12 cellular contexts compared by ENCODE assay signal in genomic region chr5:127290946-127291763, GRCh38. TPM values are rescaled to one million over a fixed set of nuclear protein-coding genes. Genes with fewer than 3 reads are reported as not detected.
DNase-seq lines count a peak whose midpoint lies in the region; ATAC-seq and TF ChIP-seq lines count a peak whose summit lies in the region.
"Had no signal": no experiment of that assay in that cellular context is flagged by ENCODE, and none has a peak within 500 bp of the region (broad histone marks: within the 10 kb centered on the region; RNA-seq: fewer than 3 reads in every experiment).

No MANE protein-coding gene starts in this region.

- no peaks in the 10 kb centered on the region for H3K36me3 ChIP-seq in WERI-Rb-1
- no peaks in the 10 kb centered on the region for H3K36me3 ChIP-seq in iPS DF 6.9 (ENCODE audit: control insufficient read depth, insufficient read depth, low read length)
- H3K36me3 ChIP-seq in ovary = no peaks in the 10 kb centered on the region
- H3K36me3 ChIP-seq: pancreas had no signal

- TF ChIP-seq CTCF in AG09309 (IDR thresholded peaks at IDR 0.05; ENCODE audit: control insufficient read depth, insufficient read depth, low read depth, low read length, missing control alignments) (no peak), WERI-Rb-1 (IDR thresholded peaks at IDR 0.05; ENCODE audit: low read depth, low read length) (no peak), ovary (IDR thresholded peaks at IDR 0.05) (no peak)

- H3K27ac ChIP-seq in WERI-Rb-1 (no peak overlapping the region), iPS DF 6.9 (ENCODE audit: low read length) (no peak overlapping the region), ovary (no peak overlapping the region)
- H3K27ac ChIP-seq: pancreas had no signal

- intact Hi-C loops in ovary (cut with DNase I) = no loop called here

- no peak for ATAC-seq in GM21360 (IDR thresholded peaks at IDR 0.05; ENCODE audit: unreplicated experiment)

- DNase-seq in AG09309 (ENCODE audit: low read depth) (no peak), WERI-Rb-1 (no peak), iPS DF 6.9 (ENCODE audit: low read depth, low spot score) (no peak), ovary (no peak), NCI-H226 (no peak), SHP77 treated with DMSO at 0.1 percent for 48 hours (lab: John Stamatoyannopoulos, UW) (no peak), mucosa of gallbladder (ENCODE audit: low spot score) (no peak)
- DNase-seq: activated CD8-positive, alpha-beta memory T cell treated with anti-CD3 and anti-CD28 coated beads, Interleukin-2, amount 50 U/mL, for 4 hours; NCI-H2081 had no signal

- no peaks in the 10 kb centered on the region for H3K27me3 ChIP-seq in WERI-Rb-1 (ENCODE audit: insufficient read depth, low read depth, severe bottlenecking)
- H3K27me3 ChIP-seq in iPS DF 6.9 (ENCODE audit: control insufficient read depth, insufficient read depth, low read length) = no peaks in the 10 kb centered on the region
- peaks cover 3% of the 10 kb centered on the region for H3K27me3 ChIP-seq in ovary

- no CpG with 5 or more reads among the region's 30 CpGs for WGBS in iPS DF 6.9 (ENCODE audit: insufficient coverage, insufficient read length)
- WGBS in ovary, 3 donors = 18 to 25% (median 22%) methylated on average over 30 of the region's 30 CpGs

- peaks cover 2% of the 10 kb centered on the region for H3K9me3 ChIP-seq in WERI-Rb-1 (ENCODE audit: severe bottlenecking)
- H3K9me3 ChIP-seq in iPS DF 6.9 (ENCODE audit: control insufficient read depth, insufficient read depth, low read length) = no peaks in the 10 kb centered on the region
- no peaks in the 10 kb centered on the region for H3K9me3 ChIP-seq in ovary
- H3K9me3 ChIP-seq: pancreas had no signal

- peak overlapping the region; percentile 33 for H3K4me3 ChIP-seq in AG09309 (ENCODE audit: control insufficient read depth, low read depth, low read length)
- H3K4me3 ChIP-seq in WERI-Rb-1 (ENCODE audit: low read depth, low read length) = peak overlapping the region; percentile 70
- peak overlapping the region; percentile 89 for H3K4me3 ChIP-seq in iPS DF 6.9 (ENCODE audit: low read length)
- H3K4me3 ChIP-seq in ovary = peak overlapping the region; percentile 37

- TF ChIP-seq EP300 in ovary (IDR thresholded peaks at IDR 0.05) = no peak

- H3K4me1 ChIP-seq in iPS DF 6.9 (ENCODE audit: control insufficient read depth, insufficient read depth, low read length) (peaks cover 2% of the 10 kb centered on the region; the same call in 1 of the 2 replicates), ovary (ENCODE audit: insufficient read depth) (no peaks in the 10 kb centered on the region)

- TF ChIP-seq POLR2A in ovary (IDR thresholded peaks at IDR 0.05) = no peak

RNA-seq across cellular contexts. Expression of gene MEGF10, which starts 0.6 kb away (rescaled TPM):
- total RNA-seq in ovary (under 1 TPM in 6 of 7 donors, not detected in 1; 0.48 to 0.64 (median 0.51) TPM), mucosa of gallbladder (0.63 TPM)
- 1 to 10 TPM in 1 of 2 donors, under 1 TPM in 1; 0.10 to 1.2 TPM for polyA plus RNA-seq in ovary
- polyA plus RNA-seq: CD14-positive monocyte had no signal

Comparison
In these comparisons a context has a peak if more than half of its experiments do, and no peak if none do; other contexts are left out.
1. H3K4me3 ChIP-seq: peak in every context shown above with its lines; median percentile 89 in iPS DF 6.9; 70 in WERI-Rb-1; 37 in ovary; 33 in AG09309.